Comparison of ENCODE assay signal across 24 cellular contexts in genomic region chr1:40938393-40938792, GRCh38. TPM values are rescaled to one million over a fixed set of nuclear protein-coding genes. Genes with fewer than 3 reads are reported as not detected.
DNase-seq lines count a peak whose midpoint lies in the region; ATAC-seq, FAIRE-seq and TF ChIP-seq lines count a peak whose summit lies in the region.
"Had no signal": no experiment of that assay in that cellular context is flagged by ENCODE, and none has a peak within 500 bp of the region (broad histone marks: within the 10 kb centered on the region; RNA-seq: fewer than 3 reads in every experiment).

No MANE protein-coding gene starts in this region.

- H3K27me3 ChIP-seq in Panc1 (ENCODE audit: control insufficient read depth, insufficient read depth, low read length) = no peaks in the 10 kb centered on the region
- H3K27me3 ChIP-seq in sigmoid colon = no peaks in the 10 kb centered on the region
- H3K27me3 ChIP-seq in H7 (ENCODE audit: control insufficient read depth, insufficient read depth, low read length) = no peaks in the 10 kb centered on the region
- H3K27me3 ChIP-seq: BE2C; BLaER1 treated with 17β-estradiol and CSF1 and Interleukin-3, amounts not matched to agents 10 nM and 100 nM had no signal

- in situ Hi-C loops in Panc1 (cut with HindIII; ENCODE audit: low pct_unique_long_range_greater_than_20kb, low sequenced_read_pairs) = no loop called here

- H3K27ac ChIP-seq in A549 (peak overlapping the region; percentile 84 to 94), Panc1 (ENCODE audit: low read length) (peak overlapping the region; percentile 5; the same call in 1 of the 2 replicates), sigmoid colon (no peak overlapping the region)
- H3K27ac ChIP-seq: 22Rv1; BLaER1 treated with 17β-estradiol and CSF1 and Interleukin-3, amounts not matched to agents 10 nM and 100 nM; GM23248 had no signal

- ATAC-seq in A549 (no peak), Panc1 (no peak)

- TF ChIP-seq POLR2A in A549 (IDR thresholded peaks at IDR 0.05; ENCODE audit: low read length) = no peak
- TF ChIP-seq POLR2A in sigmoid colon (IDR thresholded peaks at IDR 0.05) = no peak

- FAIRE-seq in A549 (lab: Jason Lieb, UNC) (no peak), D721Med (lab: Jason Lieb, UNC) (no peak)
- FAIRE-seq: A204.1, GM12892, GM19239, H1 had no signal

- TF ChIP-seq EP300 in A549 (IDR thresholded peaks at IDR 0.05) = no peak
- TF ChIP-seq EP300 in sigmoid colon (IDR thresholded peaks at IDR 0.05) = no peak

- no peak for TF ChIP-seq RAD21 in A549 (conservative IDR thresholded peaks at IDR 0.05 in 1 of 2, IDR thresholded peaks at IDR 0.05 in 1 of 2)

- intact Hi-C loops in Panc1 (cut with micrococcal nuclease; ENCODE audit: unreplicated experiment) = no loop called here
- intact Hi-C loops in sigmoid colon (cut with DNase I) = no loop called here

- H3K4me3 ChIP-seq in A549 = no peak overlapping the region
- no peak overlapping the region for H3K4me3 ChIP-seq in Panc1 (ENCODE audit: low read depth in 2 of 2, low read length in 2 of 2)
- no peak overlapping the region for H3K4me3 ChIP-seq in sigmoid colon
- no peak overlapping the region for H3K4me3 ChIP-seq in H7 (ENCODE audit: insufficient read depth, low read depth, low read length)
- H3K4me3 ChIP-seq: BLaER1 treated with 17β-estradiol and CSF1 and Interleukin-3, amounts not matched to agents 10 nM and 100 nM; GM23248 had no signal

- peak; percentile 91 for DNase-seq in DMS 273 (lab: John Stamatoyannopoulos, UW; ENCODE audit: unreplicated experiment)
- no peak for DNase-seq in DMS 273 treated with DMSO at 0.1 percent for 48 hours (lab: John Stamatoyannopoulos, UW)
- DNase-seq in A549 (ENCODE audit: low read depth in 1 of 2, low spot score in 1 of 2) = no peak
- no peak for DNase-seq in Panc1 (ENCODE audit: low read depth, low spot score)
- DNase-seq in sigmoid colon = peak; percentile 56
- DNase-seq in NOMO-1 treated with DMSO at 0.1 percent for 48 hours (lab: John Stamatoyannopoulos, UW; ENCODE audit: unreplicated experiment) = no peak
- DNase-seq in D721Med (ENCODE audit: insufficient read length, low spot score) = no peak
- DNase-seq in H7 = no peak
- DNase-seq: ACHN; AML-193; BE2C; CD4-positive, alpha-beta T cell; CD8-positive, alpha-beta memory T cell; DMS53; DMS79 treated with DMSO at 0.1 percent for 48 hours; GM23248; H9; HFFc6 had no signal

- no peaks in the 10 kb centered on the region for H3K36me3 ChIP-seq in Panc1 (ENCODE audit: control insufficient read depth, insufficient read depth, low read length)
- H3K36me3 ChIP-seq in sigmoid colon = no peaks in the 10 kb centered on the region
- H3K36me3 ChIP-seq in H7 (replicated peaks; ENCODE audit: control insufficient read depth, insufficient read depth, low read length) = no peaks in the 10 kb centered on the region
- H3K36me3 ChIP-seq: BE2C; BLaER1 treated with 17β-estradiol and CSF1 and Interleukin-3, amounts not matched to agents 10 nM and 100 nM had no signal

- H3K9me3 ChIP-seq in A549 (no peaks in the 10 kb centered on the region), Panc1 (ENCODE audit: control insufficient read depth, insufficient read depth, low read depth, low read length) (no peaks in the 10 kb centered on the region), sigmoid colon (no peaks in the 10 kb centered on the region)
- H3K9me3 ChIP-seq: BE2C; BLaER1 treated with 17β-estradiol and CSF1 and Interleukin-3, amounts not matched to agents 10 nM and 100 nM had no signal

- POLR2A ChIA-PET in A549 (lab: Yijun Ruan, JAX) = interaction anchor here (1.0 kb wide), 1 partner anchor 82 kb away, joined by 3 read pairs; no protein-coding TSS in a partner anchor
- POLR2A ChIA-PET in Panc1 (lab: Charles Lee) = no interaction called here

- no TSS peak for BruUV-seq in Panc1 (replicated peaks; lab: Mats Ljungman, UMichigan)

- WGBS in A549 (ENCODE audit: missing lambda C conversion rate) = 92% methylated on average over 6 of the region's 6 CpGs
- 96 to 97% methylated on average over 6 of the region's 6 CpGs for WGBS in sigmoid colon, 2 donors

- CTCF ChIA-PET in A549 (lab: Yijun Ruan, JAX) (interaction anchor here (1.3 to 22.4 kb wide), 5 partner anchors 12 to 70 kb away, joined by 3 to 602 read pairs (median 13); partner anchors contain the start of gene CITED4), Panc1 (lab: Charles Lee) (no interaction called here)

- H3K4me2 ChIP-seq in A549 = 0 out of 3 replicates have a peak overlapping the region, but pooled peaks have one; percentile 72

- TF ChIP-seq CTCF in A549 (IDR thresholded peaks at IDR 0.05) = no peak
- no peak for TF ChIP-seq CTCF in Panc1 (IDR thresholded peaks at IDR 0.05)
- no peak for TF ChIP-seq CTCF in sigmoid colon (IDR thresholded peaks at IDR 0.05)
- TF ChIP-seq CTCF in D721Med (IDR thresholded peaks at IDR 0.05; ENCODE audit: insufficient read depth, missing control alignments) = no peak

- H3K4me1 ChIP-seq in A549 = peaks cover 41% of the 10 kb centered on the region
- H3K4me1 ChIP-seq in Panc1 (ENCODE audit: control insufficient read depth, insufficient read depth, low read length) = no peaks in the 10 kb centered on the region
- H3K4me1 ChIP-seq in sigmoid colon = peaks cover 0 to 44% (median 19%) of the 10 kb centered on the region in 4 donors

TF ChIP-seq in A549, 52 proteins besides CTCF, POLR2A, EP300 and RAD21:
- TF ChIP-seq JUN (IDR thresholded peaks at IDR 0.05) (no peak), KDM5A (IDR thresholded peaks at IDR 0.05) (no peak), KDM1A (IDR thresholded peaks at IDR 0.05; ENCODE audit: low read depth) (no peak), POLR2AphosphoS2 (conservative IDR thresholded peaks at IDR 0.05; ENCODE audit: low read length) (no peak), TP53 (CRISPR knock-in tag; IDR thresholded peaks at IDR 0.05) (no peak), RFX5 (IDR thresholded peaks at IDR 0.05) (no peak), CBX8 (IDR thresholded peaks at IDR 0.05) (no peak), ELK1 (IDR thresholded peaks at IDR 0.05; ENCODE audit: low read depth, low read length) (no peak), ESRRA (IDR thresholded peaks at IDR 0.05; ENCODE audit: borderline replicate concordance, low read length) (no peak), EHMT2 (IDR thresholded peaks at IDR 0.05; ENCODE audit: low read depth) (no peak)

RNA-seq across cellular contexts. Expression of gene CTPS1, which starts 41.1 kb away (rescaled TPM):
- polyA plus RNA-seq in A549 (2011; rRNA removed) (145 and 181 TPM in 2 replicates), A549 (2017; fragmentation: RNase III; extraction: RNeasy Plus Mini Kit Qiagen cat#74134 plus additional on column Dnase treatment) (159 to 169 TPM (median 159 TPM) in 3 replicates), sigmoid colon (10 to 100 TPM in 1 of 3 donors, 1 to 10 TPM in 2; 1.8 to 18.1 (median 5.1) TPM)
- 75.4 and 77.9 TPM in 2 replicates for polyA plus RNA-seq in A549 (2012; cell fraction: cytosol; rRNA removed)
- 113 and 172 TPM in 2 replicates for polyA plus RNA-seq in A549 (2012; cell fraction: nucleus; rRNA removed)
- 206 and 264 TPM in 2 replicates for polyA minus RNA-seq in A549 (2011; rRNA and poly(A)+ RNA removed)
- total RNA-seq in Panc1 (2021; ENCODE audit: unreplicated experiment) (166 TPM), sigmoid colon (10 to 100 TPM; 26.0 to 99.0 (median 58.0) TPM)
- 83.3 TPM for polyA plus RNA-seq in Panc1 (2012; ENCODE audit: insufficient read length)
- 68.0 and 81.9 TPM in 2 replicates for total RNA-seq in H7 (2014; rRNA removed; shearing (Covaris generic))

Comparison
In these comparisons a context has a peak if more than half of its experiments do, and no peak if none do; other contexts are left out.
1. DNase-seq: peak in DMS 273 (single experiment) and sigmoid colon (single experiment); none in DMS 273 treated with DMSO at 0.1 percent for 48 hours (single experiment), A549 (0 of 2), Panc1 (single experiment), NOMO-1 treated with DMSO at 0.1 percent for 48 hours (single experiment), D721Med (single experiment) and H7 (single experiment).
2. H3K27ac ChIP-seq: peak in A549 (2 of 2) and Panc1 (single experiment); none in sigmoid colon (0 of 4).